ENCODE assay signal across 8 cellular contexts in the genomic region with DNA sequence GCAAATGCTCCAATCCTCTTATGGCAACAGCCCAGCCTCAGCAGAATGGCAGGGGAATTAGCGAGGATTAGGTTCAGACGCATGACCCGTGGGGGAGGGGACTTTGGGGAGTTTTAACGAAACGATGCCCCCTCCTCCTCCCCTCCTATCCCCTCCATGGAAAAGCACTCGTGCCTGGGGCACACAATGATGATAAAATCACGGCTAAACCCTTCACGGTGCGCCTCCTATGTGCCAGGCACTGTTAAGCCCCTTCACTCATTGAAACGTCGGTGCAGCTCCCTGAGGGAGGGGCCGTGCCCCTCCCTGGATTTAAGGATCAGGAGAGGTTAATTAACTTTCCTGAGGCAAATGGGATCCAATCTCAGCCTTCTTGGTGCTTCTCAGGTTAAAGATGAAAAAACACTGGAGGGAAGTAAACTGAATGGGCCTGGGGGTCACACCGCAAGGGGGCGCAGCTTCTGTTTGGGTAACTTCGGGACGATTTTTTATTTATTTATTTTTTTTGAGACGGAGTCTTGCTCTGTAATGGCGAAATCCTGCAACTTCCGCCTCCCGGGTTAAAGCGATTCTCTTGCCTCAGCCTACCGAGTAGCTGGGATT. TPM values are rescaled to one million over a fixed set of nuclear protein-coding genes. Genes with fewer than 3 reads are reported as not detected.
DNase-seq lines count a peak whose midpoint lies in the region; ATAC-seq and TF ChIP-seq lines count a peak whose summit lies in the region.

No MANE protein-coding gene starts in this region.

- H3K4me3 Mint-ChIP-seq in activated CD4-positive, alpha-beta memory T cell treated with anti-CD3 and anti-CD28 coated beads for 36 hours = peak overlapping the region; percentile 31
- H3K4me3 Mint-ChIP-seq in glutamatergic neuron (ENCODE audit: unreplicated experiment) = peak overlapping the region; percentile 72

- peak; percentile 44 to 46 for DNase-seq in cardiac muscle cell (ENCODE audit: low read depth in 1 of 2, low spot score in 1 of 2)
- no peak for DNase-seq in left cardiac atrium
- peak; percentile 59 for DNase-seq in activated CD4-positive, alpha-beta memory T cell treated with anti-CD3 and anti-CD28 coated beads for 36 hours
- peak; percentile 75 for DNase-seq in glutamatergic neuron
- DNase-seq in thoracic aorta (ENCODE audit: low spot score) = no peak
- DNase-seq in cerebellar nuclear complex (lab: John Stamatoyannopoulos, UW) = no peak

- no peaks in the 10 kb centered on the region for H3K4me1 ChIP-seq in cardiac muscle cell (ENCODE audit: low read depth)
- no peaks in the 10 kb centered on the region for H3K4me1 ChIP-seq in thoracic aorta (ENCODE audit: control insufficient read depth in 1 of 2, low read depth in 2 of 2)

- peak; percentile 50 for TF ChIP-seq CTCF in cardiac muscle cell (IDR thresholded peaks at IDR 0.05; ENCODE audit: low read depth, low read length)
- peak; percentile 79 for TF ChIP-seq CTCF in glutamatergic neuron (IDR thresholded peaks at IDR 0.05; ENCODE audit: partially characterized antibody, unreplicated experiment)
- TF ChIP-seq CTCF in thoracic aorta (IDR thresholded peaks at IDR 0.05) = peak; percentile 19

- no peaks in the 10 kb centered on the region for H3K36me3 ChIP-seq in cardiac muscle cell
- H3K36me3 ChIP-seq in thoracic aorta = no peaks in the 10 kb centered on the region

- CTCF ChIA-PET in activated CD4-positive, alpha-beta memory T cell treated with anti-CD3 and anti-CD28 coated beads for 36 hours (lab: Charles Lee) = interaction anchor here (0.8 to 1.7 kb wide), 6 partner anchors 9 to 34 kb away, joined by 3 to 8 read pairs (median 4); no protein-coding TSS in a partner anchor

- no peaks in the 10 kb centered on the region for H3K36me3 Mint-ChIP-seq in activated CD4-positive, alpha-beta memory T cell treated with anti-CD3 and anti-CD28 coated beads for 36 hours
- H3K36me3 Mint-ChIP-seq in glutamatergic neuron (ENCODE audit: unreplicated experiment) = no peaks in the 10 kb centered on the region

- intact Hi-C loops in left cardiac atrium (cut with DNase I) = no loop called here
- intact Hi-C loops in activated CD4-positive, alpha-beta memory T cell treated with anti-CD3 and anti-CD28 coated beads for 36 hours (cut with micrococcal nuclease) = no loop called here

- peaks cover 7% of the 10 kb centered on the region for H3K4me1 Mint-ChIP-seq in activated CD4-positive, alpha-beta memory T cell treated with anti-CD3 and anti-CD28 coated beads for 36 hours (ENCODE audit: low read depth)
- peaks cover 7% of the 10 kb centered on the region for H3K4me1 Mint-ChIP-seq in glutamatergic neuron (ENCODE audit: low read depth, unreplicated experiment)

- peak overlapping the region; percentile 1 for H3K4me3 ChIP-seq in cardiac muscle cell
- no peak overlapping the region for H3K4me3 ChIP-seq in thoracic aorta

- H3K27me3 ChIP-seq in cardiac muscle cell (no peaks in the 10 kb centered on the region), thoracic aorta (replicated peaks; ENCODE audit: insufficient read depth) (no peaks in the 10 kb centered on the region)

- no peaks in the 10 kb centered on the region for H3K9me3 Mint-ChIP-seq in activated CD4-positive, alpha-beta memory T cell treated with anti-CD3 and anti-CD28 coated beads for 36 hours
- no peaks in the 10 kb centered on the region for H3K9me3 Mint-ChIP-seq in glutamatergic neuron (ENCODE audit: unreplicated experiment)

- H3K27me3 Mint-ChIP-seq in activated CD4-positive, alpha-beta memory T cell treated with anti-CD3 and anti-CD28 coated beads for 36 hours = peaks cover 32% of the 10 kb centered on the region
- peaks cover 10% of the 10 kb centered on the region for H3K27me3 Mint-ChIP-seq in glutamatergic neuron (ENCODE audit: unreplicated experiment)

- POLR2A ChIA-PET in activated CD4-positive, alpha-beta memory T cell treated with anti-CD3 and anti-CD28 coated beads for 36 hours (lab: Charles Lee) = no interaction called here

- H3K9me3 ChIP-seq in cardiac muscle cell (ENCODE audit: low read depth) (no peaks in the 10 kb centered on the region), thoracic aorta (no peaks in the 10 kb centered on the region)

- no peak overlapping the region for H3K27ac Mint-ChIP-seq in activated CD4-positive, alpha-beta memory T cell treated with anti-CD3 and anti-CD28 coated beads for 36 hours
- H3K27ac Mint-ChIP-seq in glutamatergic neuron (ENCODE audit: unreplicated experiment) = peak overlapping the region; percentile 52

- no peak for ATAC-seq in left cardiac atrium
- ATAC-seq in thoracic aorta (ENCODE audit: insufficient number of reproducible peaks, low FRiP score, low read depth) = no peak
- ATAC-seq in HG03354 (IDR thresholded peaks at IDR 0.05; ENCODE audit: poor library complexity, severe bottlenecking, unreplicated experiment) = no peak
- ATAC-seq in HG02798 (IDR thresholded peaks at IDR 0.05; ENCODE audit: poor library complexity, unreplicated experiment) = no peak

- H3K27ac ChIP-seq in cardiac muscle cell (no peak overlapping the region), thoracic aorta (no peak overlapping the region)

RNA-seq across cellular contexts. Expression of gene TPRX2, which starts 10.1 kb away (rescaled TPM):
- total RNA-seq in cardiac muscle cell = not detected in 2 replicates
- not detected in 2 replicates for polyA plus RNA-seq in cardiac muscle cell
- not detected for total RNA-seq in left cardiac atrium
- total RNA-seq in activated CD4-positive, alpha-beta memory T cell treated with anti-CD3 and anti-CD28 coated beads for 36 hours = not detected
- total RNA-seq in glutamatergic neuron (ENCODE audit: unreplicated experiment) = not detected
- total RNA-seq in thoracic aorta = not detected

RNA-seq across cellular contexts. Expression of gene CRX, which starts 27.2 kb away (rescaled TPM):
- total RNA-seq in cardiac muscle cell = 0.11 and 0.15 TPM in 2 replicates
- polyA plus RNA-seq in cardiac muscle cell = 0.04 and 0.06 TPM in 2 replicates
- not detected for total RNA-seq in left cardiac atrium
- total RNA-seq in activated CD4-positive, alpha-beta memory T cell treated with anti-CD3 and anti-CD28 coated beads for 36 hours = not detected
- not detected for total RNA-seq in glutamatergic neuron (ENCODE audit: unreplicated experiment)
- not detected for total RNA-seq in thoracic aorta

RNA-seq across cellular contexts. Expression of gene SULT2A1, which starts 37.1 kb away (rescaled TPM):
- total RNA-seq in cardiac muscle cell (not detected in 2 replicates), left cardiac atrium (not detected), glutamatergic neuron (ENCODE audit: unreplicated experiment) (not detected), thoracic aorta (not detected)
- polyA plus RNA-seq in cardiac muscle cell = 0.09 and 0.34 TPM in 2 replicates
- not detected for total RNA-seq in activated CD4-positive, alpha-beta memory T cell treated with anti-CD3 and anti-CD28 coated beads for 36 hours

RNA-seq across cellular contexts. Expression of gene TPRX1, which starts 44.6 kb away (rescaled TPM):
- total RNA-seq in cardiac muscle cell (not detected in 2 replicates), left cardiac atrium (not detected), glutamatergic neuron (ENCODE audit: unreplicated experiment) (not detected), thoracic aorta (not detected)
- polyA plus RNA-seq in cardiac muscle cell = not detected in 2 replicates
- total RNA-seq in activated CD4-positive, alpha-beta memory T cell treated with anti-CD3 and anti-CD28 coated beads for 36 hours = not detected

Comparison
In these comparisons a context has a peak if more than half of its experiments do, and no peak if none do; other contexts are left out.
1. DNase-seq: peak in cardiac muscle cell (2 of 2), activated CD4-positive, alpha-beta memory T cell treated with anti-CD3 and anti-CD28 coated beads for 36 hours (single experiment) and glutamatergic neuron (single experiment); none in left cardiac atrium (single experiment), thoracic aorta (single experiment) and cerebellar nuclear complex (0 of 2).
2. CTCF ChIP-seq: peak in every context shown above with its lines; median percentile 79 in glutamatergic neuron; 50 in cardiac muscle cell; 19 in thoracic aorta.